ENCODE assay signal across 8 cellular contexts in the genomic region with DNA sequence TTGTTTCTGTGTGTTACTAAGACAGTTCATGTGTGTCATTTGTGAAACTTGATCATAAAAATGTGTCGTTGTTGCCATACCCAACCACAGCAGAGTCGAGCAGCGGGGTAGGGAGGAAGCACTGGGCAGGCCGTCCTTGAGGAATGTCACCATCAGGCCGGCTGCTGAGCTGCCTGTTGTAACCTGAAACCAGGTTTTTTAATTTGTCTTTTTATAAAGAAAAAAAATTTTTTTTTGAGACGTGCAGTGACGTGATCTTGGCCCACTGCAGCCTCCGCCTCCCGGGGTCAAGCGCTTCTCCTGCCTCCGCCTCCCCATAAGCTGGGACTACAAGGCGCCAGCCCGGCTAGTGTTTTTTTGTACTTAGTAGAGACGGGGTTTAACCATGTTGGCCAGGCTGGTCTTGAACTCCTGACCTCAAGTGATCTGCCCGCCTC. TPM values are rescaled to one million over a fixed set of nuclear protein-coding genes. Genes with fewer than 3 reads are reported as not detected.
DNase-seq lines count a peak whose midpoint lies in the region; ATAC-seq and TF ChIP-seq lines count a peak whose summit lies in the region.

No MANE protein-coding gene starts in this region.

- H3K27me3 Mint-ChIP-seq in activated naive CD8-positive, alpha-beta T cell treated with anti-CD3 and anti-CD28 coated beads, Interleukin-2, amount 10 ng/mL, durations not matched to agents 7 days and 5 days: peaks cover 3% of the 10 kb centered on the region

- H3K27ac ChIP-seq in AG04450 (ENCODE audit: low read depth, low read length): peak overlapping the region; percentile 77
- no peak overlapping the region for H3K27ac ChIP-seq in iPS DF 6.9 (ENCODE audit: low read length)
- H3K27ac ChIP-seq in skin epidermis: peak overlapping the region; percentile 77 to 99 (median 93)

- in situ Hi-C loops in GM13977 (cut with MboI; ENCODE audit: low pct_unique_long_range_greater_than_20kb, low sequenced_read_pairs, unreplicated experiment): no loop called here

- H3K4me3 ChIP-seq in AG04450 (ENCODE audit: low read depth, low read length) (peak overlapping the region; percentile 99), iPS DF 6.9 (ENCODE audit: low read length) (peak overlapping the region; percentile 90; the same call in 1 of the 2 replicates), skin epidermis (peak overlapping the region; percentile 59 to 99 (median 93))

- POLR2A ChIA-PET in AG04450 (lab: Yijun Ruan, JAX): interaction anchor here (2.2 kb wide), 1 partner anchor 45 kb away, joined by 21 read pairs; a partner anchor contains a TSS
- POLR2A ChIA-PET in activated naive CD8-positive, alpha-beta T cell treated with anti-CD3 and anti-CD28 coated beads, Interleukin-2, amount 10 ng/mL, durations not matched to agents 7 days and 5 days (lab: Charles Lee): interaction anchor here (3.0 to 3.1 kb wide), 2 partner anchors 37 to 45 kb away, joined by 15 read pairs; a partner anchor contains a TSS

- WGBS in iPS DF 6.9 (ENCODE audit: insufficient coverage, insufficient read length): no CpG with 5 or more reads among the region's 15 CpGs

- no peaks in the 10 kb centered on the region; the same call in 1 of the 2 replicates for H3K4me1 ChIP-seq in iPS DF 6.9 (ENCODE audit: control insufficient read depth, insufficient read depth, low read length)

- CTCF ChIA-PET in AG04450 (lab: Charles Lee): no interaction called here

- no peaks in the 10 kb centered on the region for H3K9me3 Mint-ChIP-seq in activated naive CD8-positive, alpha-beta T cell treated with anti-CD3 and anti-CD28 coated beads, Interleukin-2, amount 10 ng/mL, durations not matched to agents 7 days and 5 days

- peaks cover 12% of the 10 kb centered on the region for H3K36me3 Mint-ChIP-seq in activated naive CD8-positive, alpha-beta T cell treated with anti-CD3 and anti-CD28 coated beads, Interleukin-2, amount 10 ng/mL, durations not matched to agents 7 days and 5 days

- H3K27me3 ChIP-seq in AG04450 (ENCODE audit: control insufficient read depth, insufficient read depth, low read length): no peaks in the 10 kb centered on the region
- no peaks in the 10 kb centered on the region for H3K27me3 ChIP-seq in iPS DF 6.9 (ENCODE audit: control insufficient read depth, insufficient read depth, low read length)

- H3K27ac Mint-ChIP-seq in activated naive CD8-positive, alpha-beta T cell treated with anti-CD3 and anti-CD28 coated beads, Interleukin-2, amount 10 ng/mL, durations not matched to agents 7 days and 5 days: peak overlapping the region; percentile 93

- H3K4me1 Mint-ChIP-seq in activated naive CD8-positive, alpha-beta T cell treated with anti-CD3 and anti-CD28 coated beads, Interleukin-2, amount 10 ng/mL, durations not matched to agents 7 days and 5 days: peaks cover 31% of the 10 kb centered on the region

- peak overlapping the region; percentile 91 for H3K4me3 Mint-ChIP-seq in activated naive CD8-positive, alpha-beta T cell treated with anti-CD3 and anti-CD28 coated beads, Interleukin-2, amount 10 ng/mL, durations not matched to agents 7 days and 5 days

- TF ChIP-seq CTCF in AG04450 (IDR thresholded peaks at IDR 0.05; ENCODE audit: low read depth, low read length) (no peak), GM13977 (IDR thresholded peaks at IDR 0.05; ENCODE audit: extremely low read depth, insufficient read depth, missing control alignments) (no peak)

- H3K36me3 ChIP-seq in iPS DF 6.9 (ENCODE audit: control insufficient read depth, insufficient read depth, low read length): peaks cover 2% of the 10 kb centered on the region; the same call in 1 of the 2 replicates

- DNase-seq in AG04450 (ENCODE audit: low read depth, low spot score) (no peak), GM13977 (ENCODE audit: low spot score) (peak; percentile 42), iPS DF 6.9 (ENCODE audit: low read depth, low spot score) (no peak), activated gamma-delta T cell treated with Interleukin-2 at 50 U/mL for 16 hours (no peak), SK-N-DZ (ENCODE audit: low spot score) (no peak)
- DNase-seq in activated naive CD8-positive, alpha-beta T cell treated with anti-CD3 and anti-CD28 coated beads, Interleukin-2, amount 10 ng/mL, durations not matched to agents 7 days and 5 days: no peak

- H3K9me3 ChIP-seq in AG04450 (ENCODE audit: control insufficient read depth, insufficient read depth, low read length) (no peaks in the 10 kb centered on the region; the same call in 1 of the 2 replicates), iPS DF 6.9 (ENCODE audit: control insufficient read depth, insufficient read depth, low read length) (no peaks in the 10 kb centered on the region)

- ATAC-seq in HG03460 (IDR thresholded peaks at IDR 0.05; ENCODE audit: unreplicated experiment): peak; percentile 6
- peak; percentile 2 for ATAC-seq in activated naive CD8-positive, alpha-beta T cell treated with anti-CD3 and anti-CD28 coated beads, Interleukin-2, amount 10 ng/mL, durations not matched to agents 7 days and 5 days (ENCODE audit: low read depth)

RNA-seq across cellular contexts. Expression of a gene that starts 0.6 kb away (rescaled TPM):
- 114 and 131 TPM in 2 replicates for polyA plus RNA-seq in AG04450 (2011; rRNA removed)
- polyA minus RNA-seq in AG04450 (2011; rRNA and poly(A)+ RNA removed): 45.5 and 48.7 TPM in 2 replicates
- total RNA-seq in activated naive CD8-positive, alpha-beta T cell treated with anti-CD3 and anti-CD28 coated beads, Interleukin-2, amount 10 ng/mL, durations not matched to agents 7 days and 5 days: 100 to 1,000 TPM; 106 to 107 TPM
- 122 and 138 TPM in 2 replicates for polyA plus RNA-seq in SK-N-DZ (2014; cell fraction: cytosol; rRNA removed)
- 81.7 and 105 TPM in 2 replicates for polyA plus RNA-seq in SK-N-DZ (2014; cell fraction: nucleus; rRNA removed)

RNA-seq across cellular contexts. Expression of a gene that starts 24.5 kb away (rescaled TPM):
- polyA plus RNA-seq in AG04450 (2011; rRNA removed): 15.8 and 19.4 TPM in 2 replicates
- 1.8 and 4.0 TPM in 2 replicates for polyA minus RNA-seq in AG04450 (2011; rRNA and poly(A)+ RNA removed)
- total RNA-seq in activated naive CD8-positive, alpha-beta T cell treated with anti-CD3 and anti-CD28 coated beads, Interleukin-2, amount 10 ng/mL, durations not matched to agents 7 days and 5 days: 10 to 100 TPM; 14.0 to 18.0 TPM
- 8.0 and 9.1 TPM in 2 replicates for polyA plus RNA-seq in SK-N-DZ (2014; cell fraction: cytosol; rRNA removed)
- polyA plus RNA-seq in SK-N-DZ (2014; cell fraction: nucleus; rRNA removed): 8.1 and 10.7 TPM in 2 replicates

RNA-seq across cellular contexts. Expression of a gene that starts 37.5 kb away (rescaled TPM):
- polyA plus RNA-seq in AG04450 (2011; rRNA removed): 13.9 and 18.1 TPM in 2 replicates
- 14.0 and 18.3 TPM in 2 replicates for polyA minus RNA-seq in AG04450 (2011; rRNA and poly(A)+ RNA removed)
- 10 to 100 TPM; 29.0 to 29.2 TPM for total RNA-seq in activated naive CD8-positive, alpha-beta T cell treated with anti-CD3 and anti-CD28 coated beads, Interleukin-2, amount 10 ng/mL, durations not matched to agents 7 days and 5 days
- 41.4 and 56.9 TPM in 2 replicates for polyA plus RNA-seq in SK-N-DZ (2014; cell fraction: cytosol; rRNA removed)
- 48.1 and 51.9 TPM in 2 replicates for polyA plus RNA-seq in SK-N-DZ (2014; cell fraction: nucleus; rRNA removed)

RNA-seq across cellular contexts. Expression of a gene that starts 45.3 kb away (rescaled TPM):
- 32.6 and 32.8 TPM in 2 replicates for polyA plus RNA-seq in AG04450 (2011; rRNA removed)
- 20.6 and 20.9 TPM in 2 replicates for polyA minus RNA-seq in AG04450 (2011; rRNA and poly(A)+ RNA removed)
- total RNA-seq in activated naive CD8-positive, alpha-beta T cell treated with anti-CD3 and anti-CD28 coated beads, Interleukin-2, amount 10 ng/mL, durations not matched to agents 7 days and 5 days: 10 to 100 TPM; 21.2 to 22.1 TPM
- polyA plus RNA-seq in SK-N-DZ (2014; cell fraction: cytosol; rRNA removed): 99.1 and 144 TPM in 2 replicates
- 120 and 141 TPM in 2 replicates for polyA plus RNA-seq in SK-N-DZ (2014; cell fraction: nucleus; rRNA removed)
